ENCODE assay signal across 2 cellular contexts in the genomic region with DNA sequence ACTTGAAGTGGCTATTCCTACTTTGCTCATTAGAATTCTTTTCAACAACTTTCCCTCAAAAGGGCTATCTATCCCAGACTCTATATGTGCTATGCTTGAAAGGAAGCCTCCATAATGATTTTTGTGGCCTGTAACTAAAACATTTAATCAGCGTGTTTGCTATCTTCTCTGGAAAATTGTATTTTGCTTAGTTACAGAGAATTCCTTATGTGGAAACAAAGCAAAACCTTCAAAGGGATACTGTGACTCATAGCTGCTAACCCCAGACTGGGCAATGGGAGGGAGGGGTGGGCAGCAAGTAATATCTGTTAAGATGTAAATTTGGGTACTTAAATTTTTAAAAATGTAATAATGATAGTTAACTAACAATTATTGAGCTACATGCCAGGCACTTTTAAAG.
TF ChIP-seq lines count a peak whose summit lies in the region.

No MANE protein-coding gene starts in this region.

TF ChIP-seq in GM23338, 12 proteins besides CTCF, POLR2A, EP300 and RAD21 (continues in another document):
- no peak for TF ChIP-seq EZH2 (IDR thresholded peaks at IDR 0.05; ENCODE audit: low read depth, unreplicated experiment)
- TF ChIP-seq EZH2phosphoT487 (IDR thresholded peaks at IDR 0.05; ENCODE audit: unreplicated experiment) = no peak
- no peak for TF ChIP-seq NANOG (IDR thresholded peaks at IDR 0.05; ENCODE audit: borderline replicate concordance)
- TF ChIP-seq, protein P1, sequence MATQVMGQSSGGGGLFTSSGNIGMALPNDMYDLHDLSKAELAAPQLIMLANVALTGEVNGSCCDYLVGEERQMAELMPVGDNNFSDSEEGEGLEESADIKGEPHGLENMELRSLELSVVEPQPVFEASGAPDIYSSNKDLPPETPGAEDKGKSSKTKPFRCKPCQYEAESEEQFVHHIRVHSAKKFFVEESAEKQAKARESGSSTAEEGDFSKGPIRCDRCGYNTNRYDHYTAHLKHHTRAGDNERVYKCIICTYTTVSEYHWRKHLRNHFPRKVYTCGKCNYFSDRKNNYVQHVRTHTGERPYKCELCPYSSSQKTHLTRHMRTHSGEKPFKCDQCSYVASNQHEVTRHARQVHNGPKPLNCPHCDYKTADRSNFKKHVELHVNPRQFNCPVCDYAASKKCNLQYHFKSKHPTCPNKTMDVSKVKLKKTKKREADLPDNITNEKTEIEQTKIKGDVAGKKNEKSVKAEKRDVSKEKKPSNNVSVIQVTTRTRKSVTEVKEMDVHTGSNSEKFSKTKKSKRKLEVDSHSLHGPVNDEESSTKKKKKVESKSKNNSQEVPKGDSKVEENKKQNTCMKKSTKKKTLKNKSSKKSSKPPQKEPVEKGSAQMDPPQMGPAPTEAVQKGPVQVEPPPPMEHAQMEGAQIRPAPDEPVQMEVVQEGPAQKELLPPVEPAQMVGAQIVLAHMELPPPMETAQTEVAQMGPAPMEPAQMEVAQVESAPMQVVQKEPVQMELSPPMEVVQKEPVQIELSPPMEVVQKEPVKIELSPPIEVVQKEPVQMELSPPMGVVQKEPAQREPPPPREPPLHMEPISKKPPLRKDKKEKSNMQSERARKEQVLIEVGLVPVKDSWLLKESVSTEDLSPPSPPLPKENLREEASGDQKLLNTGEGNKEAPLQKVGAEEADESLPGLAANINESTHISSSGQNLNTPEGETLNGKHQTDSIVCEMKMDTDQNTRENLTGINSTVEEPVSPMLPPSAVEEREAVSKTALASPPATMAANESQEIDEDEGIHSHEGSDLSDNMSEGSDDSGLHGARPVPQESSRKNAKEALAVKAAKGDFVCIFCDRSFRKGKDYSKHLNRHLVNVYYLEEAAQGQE (IDR thresholded peaks at IDR 0.05; ENCODE audit: unreplicated experiment) = no peak
- TF ChIP-seq POLR2AphosphoS5 (IDR thresholded peaks at IDR 0.05; ENCODE audit: low read depth) = no peak
- no peak for TF ChIP-seq ZNF462 (CRISPR knock-in tag; IDR thresholded peaks at IDR 0.05)
- TF ChIP-seq STAT1 (IDR thresholded peaks at IDR 0.05; ENCODE audit: unreplicated experiment) = no peak
- TF ChIP-seq, protein P2, sequence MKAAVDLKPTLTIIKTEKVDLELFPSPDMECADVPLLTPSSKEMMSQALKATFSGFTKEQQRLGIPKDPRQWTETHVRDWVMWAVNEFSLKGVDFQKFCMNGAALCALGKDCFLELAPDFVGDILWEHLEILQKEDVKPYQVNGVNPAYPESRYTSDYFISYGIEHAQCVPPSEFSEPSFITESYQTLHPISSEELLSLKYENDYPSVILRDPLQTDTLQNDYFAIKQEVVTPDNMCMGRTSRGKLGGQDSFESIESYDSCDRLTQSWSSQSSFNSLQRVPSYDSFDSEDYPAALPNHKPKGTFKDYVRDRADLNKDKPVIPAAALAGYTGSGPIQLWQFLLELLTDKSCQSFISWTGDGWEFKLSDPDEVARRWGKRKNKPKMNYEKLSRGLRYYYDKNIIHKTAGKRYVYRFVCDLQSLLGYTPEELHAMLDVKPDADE (IDR thresholded peaks at IDR 0.05) = no peak
- no peak for TF ChIP-seq JUNB (IDR thresholded peaks at IDR 0.05; ENCODE audit: unreplicated experiment)
- TF ChIP-seq CREB1 (CRISPR knock-in tag; IDR thresholded peaks at IDR 0.05; ENCODE audit: low read depth) = no peak

TF ChIP-seq in H1, 55 proteins besides CTCF, POLR2A, EP300 and RAD21:
- TF ChIP-seq TEAD4 (IDR thresholded peaks at IDR 0.05; ENCODE audit: low read depth, low read length) (no peak), SIN3A (conservative IDR thresholded peaks at IDR 0.05 in 1 of 2, IDR thresholded peaks at IDR 0.05 in 1 of 2; ENCODE audit: low read depth in 1 of 2, low read length in 2 of 2) (no peak), ASH2L (IDR thresholded peaks at IDR 0.05; ENCODE audit: low read length) (no peak), JUND (IDR thresholded peaks at IDR 0.05; ENCODE audit: low read length) (no peak)
